In the genomic region with DNA sequence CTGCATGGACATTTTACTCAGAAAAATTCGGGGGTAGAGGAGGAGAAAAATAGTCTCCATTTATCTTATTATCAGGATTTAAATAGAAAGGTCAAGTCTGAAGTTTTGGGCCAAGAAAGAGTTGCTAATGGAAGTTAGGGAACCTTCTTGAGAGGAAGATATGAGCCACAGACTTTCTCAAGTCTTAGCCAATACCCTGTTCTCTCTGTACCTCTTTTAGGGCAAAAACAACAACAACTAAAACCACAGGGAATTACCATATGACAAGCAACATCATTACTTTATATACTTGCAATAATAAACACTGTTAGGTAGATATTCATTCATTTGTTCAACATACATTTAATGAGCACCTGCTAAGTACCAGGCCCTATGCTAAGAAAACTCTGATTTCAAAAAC, we compare ENCODE assay signal across 28 cellular contexts.
"Had no signal": no experiment of that assay in that cellular context is flagged by ENCODE, and none has a peak within 500 bp of the region (broad histone marks: within the 10 kb centered on the region; RNA-seq: fewer than 3 reads in every experiment).

No MANE protein-coding gene starts in this region.

- H3K27ac Mint-ChIP-seq: natural killer cell treated with Interleukin-12 subunit alpha and Interleukin-12 subunit beta and Interleukin-15 and Interleukin-18, amount 100 ng/mL, for 72 hours; progenitor cell of endocrine pancreas; stimulated activated naive CD8-positive, alpha-beta T cell treated with anti-CD3 and anti-CD28 coated beads, Interleukin-15, amount 100 ng/mL, for 72 hours had no signal

- H3K9me3 ChIP-seq: lower lobe of right lung, neutrophil, pancreas, right lobe of liver, suprapubic skin, transverse colon, upper lobe of right lung, uterus had no signal

- H3K27me3 ChIP-seq: heart right ventricle, neutrophil, pancreas, right lobe of liver, suprapubic skin, transverse colon, upper lobe of right lung, uterus had no signal

- H3K27ac ChIP-seq: heart right ventricle, lower lobe of right lung, neutrophil, pancreas, right lobe of liver, suprapubic skin, transverse colon, upper lobe of right lung, uterus had no signal

- H3K4me1 ChIP-seq: lower lobe of right lung, pancreas, right lobe of liver, transverse colon, upper lobe of right lung, uterus had no signal

- ATAC-seq: heart right ventricle; left colon; left ventricle myocardium superior; lower lobe of right lung; natural killer cell treated with Interleukin-12 subunit alpha and Interleukin-12 subunit beta and Interleukin-15 and Interleukin-18, amount 100 ng/mL, for 72 hours; pancreas; right lobe of liver; stimulated activated naive CD8-positive, alpha-beta T cell treated with anti-CD3 and anti-CD28 coated beads, Interleukin-15, amount 100 ng/mL, for 72 hours; upper lobe of right lung had no signal

- H3K4me3 Mint-ChIP-seq: naive B cell; natural killer cell treated with Interleukin-12 subunit alpha and Interleukin-12 subunit beta and Interleukin-15 and Interleukin-18, amount 100 ng/mL, for 72 hours; neural crest cell; stimulated activated naive CD8-positive, alpha-beta T cell treated with anti-CD3 and anti-CD28 coated beads, Interleukin-15, amount 100 ng/mL, for 72 hours had no signal

- DNase-seq: cortex of kidney; foreskin melanocyte; glutamatergic neuron; heart right ventricle; hippocampal formation; kidney glomerular epithelial cell; left colon; left ventricle myocardium superior; lower lobe of right lung; naive B cell; pancreas; right lobe of liver; stimulated activated CD4-positive, alpha-beta T cell treated with anti-CD3 and anti-CD28 coated beads, Interleukin-12 subunit alpha, Interleukin-12 subunit beta, amount 100 ng/mL, for 4 hours; stimulated activated CD4-positive, alpha-beta T cell treated with anti-CD3 and anti-CD28 coated beads, Interleukin-1b, Interleukin-23, amount 100 ng/mL, for 48 hours; stimulated activated CD4-positive, alpha-beta T cell treated with anti-CD3 and anti-CD28 coated beads, Interleukin-4, amount 100 ng/mL, for 1 hour; stimulated activated CD8-positive, alpha-beta memory T cell treated with anti-CD3 and anti-CD28 coated beads, Interleukin-4, amount 100 ng/mL, for 48 hours; stimulated activated naive CD4-positive, alpha-beta T cell; stimulated activated naive CD8-positive, alpha-beta T cell treated with anti-CD3 and anti-CD28 coated beads, Interleukin-15, amount 100 ng/mL, for 72 hours; transverse colon; upper lobe of right lung; uterus had no signal

- H3K36me3 ChIP-seq: heart right ventricle, lower lobe of right lung, neutrophil, pancreas, right lobe of liver, suprapubic skin, transverse colon, upper lobe of right lung, uterus had no signal

- H3K4me1 Mint-ChIP-seq: naive B cell; neural crest cell; stimulated activated naive CD8-positive, alpha-beta T cell treated with anti-CD3 and anti-CD28 coated beads, Interleukin-15, amount 100 ng/mL, for 72 hours had no signal

- H3K27me3 Mint-ChIP-seq: stimulated activated naive CD8-positive, alpha-beta T cell treated with anti-CD3 and anti-CD28 coated beads, Interleukin-15, amount 100 ng/mL, for 72 hours had no signal

- H3K4me3 ChIP-seq: heart right ventricle, lower lobe of right lung, pancreas, right lobe of liver, smooth muscle cell, suprapubic skin, transverse colon, upper lobe of right lung, uterus had no signal

- H3K4me2 ChIP-seq: smooth muscle cell had no signal

- FAIRE-seq: islet of Langerhans, pancreas had no signal

- H3K9me3 Mint-ChIP-seq: natural killer cell treated with Interleukin-12 subunit alpha and Interleukin-12 subunit beta and Interleukin-15 and Interleukin-18, amount 100 ng/mL, for 72 hours; neural crest cell; stimulated activated naive CD8-positive, alpha-beta T cell treated with anti-CD3 and anti-CD28 coated beads, Interleukin-15, amount 100 ng/mL, for 72 hours had no signal

- H3K36me3 Mint-ChIP-seq: naive B cell; natural killer cell treated with Interleukin-12 subunit alpha and Interleukin-12 subunit beta and Interleukin-15 and Interleukin-18, amount 100 ng/mL, for 72 hours had no signal
